In the genomic region with DNA sequence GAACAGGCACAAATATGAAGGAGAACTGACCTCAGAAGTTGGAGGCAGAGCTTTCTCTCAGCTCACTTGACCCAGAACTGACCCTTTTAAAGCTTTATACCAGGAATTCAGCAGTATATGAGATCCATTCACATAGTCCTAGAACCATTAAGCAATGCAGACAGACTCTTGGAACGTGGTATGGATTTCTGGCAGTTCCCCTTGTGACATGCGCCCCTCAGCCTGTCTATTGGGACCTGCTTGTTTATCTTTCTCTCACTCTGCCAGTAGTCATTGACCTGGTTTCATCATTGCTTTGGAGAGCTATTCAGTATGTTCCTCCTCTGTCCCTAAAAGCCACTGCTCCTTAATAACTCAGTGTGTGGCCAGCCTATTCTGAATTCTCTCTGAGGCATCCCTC, we compare ENCODE assay signal across 2 cellular contexts.
TF ChIP-seq lines count a peak whose summit lies in the region.

No MANE protein-coding gene starts in this region.

TF ChIP-seq in liver, 16 proteins besides CTCF, POLR2A, EP300 and RAD21:
- TF ChIP-seq JUND (IDR thresholded peaks at IDR 0.05) (peak; percentile 39 to 62), FOXA2 (IDR thresholded peaks at IDR 0.05) (peak; percentile 97), SP1 (IDR thresholded peaks at IDR 0.05) (peak; percentile 66), YY1 (IDR thresholded peaks at IDR 0.05) (peak; percentile 68), HNF4A (conservative IDR thresholded peaks at IDR 0.05) (peak; percentile 72 to 80), NR2F2 (IDR thresholded peaks at IDR 0.05) (peak; percentile 55), TAF1 (conservative IDR thresholded peaks at IDR 0.05) (no peak), FOXA1 (IDR thresholded peaks at IDR 0.05) (peak; percentile 95), EGR1 (IDR thresholded peaks at IDR 0.05; ENCODE audit: low read depth in 2 of 2) (peak in 1 of 2 donors; percentile 6), HNF4G (IDR thresholded peaks at IDR 0.05) (no peak), GABPA (IDR thresholded peaks at IDR 0.05 in 1 of 2, conservative IDR thresholded peaks at IDR 0.05 in 1 of 2) (peak in 1 of 2 donors; percentile 32), RXRA (IDR thresholded peaks at IDR 0.05) (peak; percentile 71 to 88)
- TF ChIP-seq, protein P1, sequence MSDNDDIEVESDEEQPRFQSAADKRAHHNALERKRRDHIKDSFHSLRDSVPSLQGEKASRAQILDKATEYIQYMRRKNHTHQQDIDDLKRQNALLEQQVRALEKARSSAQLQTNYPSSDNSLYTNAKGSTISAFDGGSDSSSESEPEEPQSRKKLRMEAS (IDR thresholded peaks at IDR 0.05): peak; percentile 77
- TF ChIP-seq, protein P2, sequence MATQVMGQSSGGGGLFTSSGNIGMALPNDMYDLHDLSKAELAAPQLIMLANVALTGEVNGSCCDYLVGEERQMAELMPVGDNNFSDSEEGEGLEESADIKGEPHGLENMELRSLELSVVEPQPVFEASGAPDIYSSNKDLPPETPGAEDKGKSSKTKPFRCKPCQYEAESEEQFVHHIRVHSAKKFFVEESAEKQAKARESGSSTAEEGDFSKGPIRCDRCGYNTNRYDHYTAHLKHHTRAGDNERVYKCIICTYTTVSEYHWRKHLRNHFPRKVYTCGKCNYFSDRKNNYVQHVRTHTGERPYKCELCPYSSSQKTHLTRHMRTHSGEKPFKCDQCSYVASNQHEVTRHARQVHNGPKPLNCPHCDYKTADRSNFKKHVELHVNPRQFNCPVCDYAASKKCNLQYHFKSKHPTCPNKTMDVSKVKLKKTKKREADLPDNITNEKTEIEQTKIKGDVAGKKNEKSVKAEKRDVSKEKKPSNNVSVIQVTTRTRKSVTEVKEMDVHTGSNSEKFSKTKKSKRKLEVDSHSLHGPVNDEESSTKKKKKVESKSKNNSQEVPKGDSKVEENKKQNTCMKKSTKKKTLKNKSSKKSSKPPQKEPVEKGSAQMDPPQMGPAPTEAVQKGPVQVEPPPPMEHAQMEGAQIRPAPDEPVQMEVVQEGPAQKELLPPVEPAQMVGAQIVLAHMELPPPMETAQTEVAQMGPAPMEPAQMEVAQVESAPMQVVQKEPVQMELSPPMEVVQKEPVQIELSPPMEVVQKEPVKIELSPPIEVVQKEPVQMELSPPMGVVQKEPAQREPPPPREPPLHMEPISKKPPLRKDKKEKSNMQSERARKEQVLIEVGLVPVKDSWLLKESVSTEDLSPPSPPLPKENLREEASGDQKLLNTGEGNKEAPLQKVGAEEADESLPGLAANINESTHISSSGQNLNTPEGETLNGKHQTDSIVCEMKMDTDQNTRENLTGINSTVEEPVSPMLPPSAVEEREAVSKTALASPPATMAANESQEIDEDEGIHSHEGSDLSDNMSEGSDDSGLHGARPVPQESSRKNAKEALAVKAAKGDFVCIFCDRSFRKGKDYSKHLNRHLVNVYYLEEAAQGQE (IDR thresholded peaks at IDR 0.05): peak; percentile 60
- TF ChIP-seq, protein P3, sequence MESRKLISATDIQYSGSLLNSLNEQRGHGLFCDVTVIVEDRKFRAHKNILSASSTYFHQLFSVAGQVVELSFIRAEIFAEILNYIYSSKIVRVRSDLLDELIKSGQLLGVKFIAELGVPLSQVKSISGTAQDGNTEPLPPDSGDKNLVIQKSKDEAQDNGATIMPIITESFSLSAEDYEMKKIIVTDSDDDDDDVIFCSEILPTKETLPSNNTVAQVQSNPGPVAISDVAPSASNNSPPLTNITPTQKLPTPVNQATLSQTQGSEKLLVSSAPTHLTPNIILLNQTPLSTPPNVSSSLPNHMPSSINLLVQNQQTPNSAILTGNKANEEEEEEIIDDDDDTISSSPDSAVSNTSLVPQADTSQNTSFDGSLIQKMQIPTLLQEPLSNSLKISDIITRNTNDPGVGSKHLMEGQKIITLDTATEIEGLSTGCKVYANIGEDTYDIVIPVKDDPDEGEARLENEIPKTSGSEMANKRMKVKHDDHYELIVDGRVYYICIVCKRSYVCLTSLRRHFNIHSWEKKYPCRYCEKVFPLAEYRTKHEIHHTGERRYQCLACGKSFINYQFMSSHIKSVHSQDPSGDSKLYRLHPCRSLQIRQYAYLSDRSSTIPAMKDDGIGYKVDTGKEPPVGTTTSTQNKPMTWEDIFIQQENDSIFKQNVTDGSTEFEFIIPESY (IDR thresholded peaks at IDR 0.05): peak; percentile 68
- TF ChIP-seq, protein P4, sequence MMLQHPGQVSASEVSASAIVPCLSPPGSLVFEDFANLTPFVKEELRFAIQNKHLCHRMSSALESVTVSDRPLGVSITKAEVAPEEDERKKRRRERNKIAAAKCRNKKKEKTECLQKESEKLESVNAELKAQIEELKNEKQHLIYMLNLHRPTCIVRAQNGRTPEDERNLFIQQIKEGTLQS (IDR thresholded peaks at IDR 0.05): peak; percentile 78

TF ChIP-seq in HepG2, 621 proteins besides CTCF, POLR2A, EP300 and RAD21:
- TF ChIP-seq AHR (CRISPR knock-in tag; IDR thresholded peaks at IDR 0.05): no peak
- TF ChIP-seq, protein P5, sequence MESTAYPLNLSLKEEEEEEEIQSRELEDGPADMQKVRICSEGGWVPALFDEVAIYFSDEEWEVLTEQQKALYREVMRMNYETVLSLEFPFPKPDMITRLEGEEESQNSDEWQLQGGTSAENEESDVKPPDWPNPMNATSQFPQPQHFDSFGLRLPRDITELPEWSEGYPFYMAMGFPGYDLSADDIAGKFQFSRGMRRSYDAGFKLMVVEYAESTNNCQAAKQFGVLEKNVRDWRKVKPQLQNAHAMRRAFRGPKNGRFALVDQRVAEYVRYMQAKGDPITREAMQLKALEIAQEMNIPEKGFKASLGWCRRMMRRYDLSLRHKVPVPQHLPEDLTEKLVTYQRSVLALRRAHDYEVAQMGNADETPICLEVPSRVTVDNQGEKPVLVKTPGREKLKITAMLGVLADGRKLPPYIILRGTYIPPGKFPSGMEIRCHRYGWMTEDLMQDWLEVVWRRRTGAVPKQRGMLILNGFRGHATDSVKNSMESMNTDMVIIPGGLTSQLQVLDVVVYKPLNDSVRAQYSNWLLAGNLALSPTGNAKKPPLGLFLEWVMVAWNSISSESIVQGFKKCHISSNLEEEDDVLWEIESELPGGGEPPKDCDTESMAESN (CRISPR knock-in tag; conservative IDR thresholded peaks at IDR 0.05): no peak
- no peak for TF ChIP-seq NRL (CRISPR knock-in tag; IDR thresholded peaks at IDR 0.05; ENCODE audit: borderline replicate concordance)
- TF ChIP-seq ZNF761 (CRISPR knock-in tag; conservative IDR thresholded peaks at IDR 0.05): no peak
- TF ChIP-seq, protein P6, sequence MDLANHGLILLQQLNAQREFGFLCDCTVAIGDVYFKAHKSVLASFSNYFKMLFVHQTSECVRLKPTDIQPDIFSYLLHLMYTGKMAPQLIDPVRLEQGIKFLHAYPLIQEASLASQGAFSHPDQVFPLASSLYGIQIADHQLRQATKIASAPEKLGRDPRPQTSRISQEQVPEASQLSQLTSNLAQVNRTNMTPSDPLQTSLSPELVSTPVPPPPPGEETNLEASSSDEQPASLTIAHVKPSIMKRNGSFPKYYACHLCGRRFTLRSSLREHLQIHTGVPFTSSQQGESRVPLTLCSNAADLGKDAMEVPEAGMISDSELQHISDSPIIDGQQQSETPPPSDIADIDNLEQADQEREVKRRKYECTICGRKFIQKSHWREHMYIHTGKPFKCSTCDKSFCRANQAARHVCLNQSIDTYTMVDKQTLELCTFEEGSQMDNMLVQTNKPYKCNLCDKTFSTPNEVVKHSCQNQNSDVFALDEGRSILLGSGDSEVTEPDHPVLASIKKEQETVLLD (CRISPR knock-in tag; IDR thresholded peaks at IDR 0.05; ENCODE audit: low read depth): no peak
- no peak for TF ChIP-seq MTA3 (CRISPR knock-in tag; IDR thresholded peaks at IDR 0.05)
- TF ChIP-seq GATAD1 (CRISPR knock-in tag; IDR thresholded peaks at IDR 0.05): no peak
